Comparison of ENCODE assay signal across 6 cellular contexts in genomic region chr17:63911657-63912100, GRCh38. TPM values are rescaled to one million over a fixed set of nuclear protein-coding genes. Genes with fewer than 3 reads are reported as not detected.
DNase-seq lines count a peak whose midpoint lies in the region; ATAC-seq and TF ChIP-seq lines count a peak whose summit lies in the region.

No MANE protein-coding gene starts in this region.

- H3K4me2 ChIP-seq in OCI-LY7 (ENCODE audit: low read length), result no peak overlapping the region

- CTCF ChIA-PET in OCI-LY7 (lab: Charles Lee; ENCODE audit: unreplicated experiment), result interaction anchor here (0.7 to 2.6 kb wide), 5 partner anchors 28 to 114 kb away, joined by 3 to 16 read pairs (median 4); no protein-coding TSS in a partner anchor

- no peak overlapping the region for H3K27ac ChIP-seq in OCI-LY7 (ENCODE audit: low read depth, low read length, poor library complexity, severe bottlenecking)

- H3K27me3 Mint-ChIP-seq in naive thymus-derived CD8-positive, alpha-beta T cell, result peaks cover 0 to 7% (median 2%) of the 10 kb centered on the region in 5 donors

- no peaks in the 10 kb centered on the region for H4K20me1 ChIP-seq in OCI-LY7 (ENCODE audit: insufficient read depth, low read length)

- no peaks in the 10 kb centered on the region for H3K9me3 Mint-ChIP-seq in naive thymus-derived CD8-positive, alpha-beta T cell

- DNase-seq in Daoy (ENCODE audit: low read depth), result peak; percentile 49
- DNase-seq in OCI-LY7 (ENCODE audit: low spot score), result peak; percentile 62
- peak; percentile 13 for DNase-seq in amniotic epithelial cell (ENCODE audit: low read depth)
- DNase-seq in naive thymus-derived CD8-positive, alpha-beta T cell, result peak; percentile 42 to 80 (median 64)
- DNase-seq in NCI-H2081 treated with DMSO at 0.1 percent for 48 hours (lab: John Stamatoyannopoulos, UW), result no peak

- intact Hi-C loops in OCI-LY7 (cut with micrococcal nuclease; ENCODE audit: unreplicated experiment), result loop anchor here (1.0 kb wide), 2 partner anchors 79 to 114 kb away; no protein-coding TSS in a partner anchor

- no peaks in the 10 kb centered on the region for H3K36me3 Mint-ChIP-seq in naive thymus-derived CD8-positive, alpha-beta T cell

- ATAC-seq in naive thymus-derived CD8-positive, alpha-beta T cell, result peak; percentile 71 to 83
- ATAC-seq in HG03439 (IDR thresholded peaks at IDR 0.05; ENCODE audit: unreplicated experiment), result no peak

- H3K4me3 ChIP-seq in OCI-LY7 (ENCODE audit: low read depth, low read length, poor library complexity, severe bottlenecking), result no peak overlapping the region

- H3K4me1 Mint-ChIP-seq in naive thymus-derived CD8-positive, alpha-beta T cell, result peaks cover 0 to 20% (median 3%) of the 10 kb centered on the region in 4 donors

- H2AFZ ChIP-seq in OCI-LY7 (ENCODE audit: low read length), result no peak overlapping the region

- no peaks in the 10 kb centered on the region for H3K9me3 ChIP-seq in OCI-LY7 (ENCODE audit: low read length)

- BruUV-seq in OCI-LY7 (replicated peaks; lab: Mats Ljungman, UMichigan), result no TSS peak

- no peaks in the 10 kb centered on the region for H3K9me2 ChIP-seq in OCI-LY7 (ENCODE audit: insufficient read depth, low read length)

- H3K36me3 ChIP-seq in OCI-LY7 (ENCODE audit: insufficient read depth, low read length), result no peaks in the 10 kb centered on the region

- H3K79me2 ChIP-seq in OCI-LY7 (ENCODE audit: insufficient read depth, low read depth, low read length), result no peaks in the 10 kb centered on the region

- POLR2A ChIA-PET in OCI-LY7 (lab: Charles Lee), result interaction anchor here (0.6 to 0.7 kb wide), 2 partner anchors 113 to 165 kb away, joined by 3 read pairs; no protein-coding TSS in a partner anchor
- POLR2A ChIA-PET in naive thymus-derived CD8-positive, alpha-beta T cell (lab: Charles Lee), result no interaction called here

- peaks cover 15% of the 10 kb centered on the region for H3K4me1 ChIP-seq in OCI-LY7 (ENCODE audit: insufficient read depth, low read length, poor library complexity, severe bottlenecking)

- TF ChIP-seq CTCF in OCI-LY7 (conservative IDR thresholded peaks at IDR 0.05; ENCODE audit: low read length), result peak; percentile 67

- no peak overlapping the region for H3K27ac Mint-ChIP-seq in naive thymus-derived CD8-positive, alpha-beta T cell

- H3K4me3 Mint-ChIP-seq in naive thymus-derived CD8-positive, alpha-beta T cell, result no peak overlapping the region

RNA-seq across cellular contexts. Expression of gene CSHL1, which starts 0.6 kb away (rescaled TPM):
- total RNA-seq in Daoy (2014; rRNA removed; shearing (Covaris generic)), result not detected in 2 replicates
- not detected in 2 replicates for total RNA-seq in OCI-LY7 (2014; rRNA removed; shearing (Covaris generic))
- total RNA-seq in OCI-LY7 (2022), result not detected in 2 replicates
- not detected for total RNA-seq in naive thymus-derived CD8-positive, alpha-beta T cell
- not detected for polyA plus RNA-seq in naive thymus-derived CD8-positive, alpha-beta T cell

RNA-seq across cellular contexts. Expression of gene GH1, which starts 7.0 kb away (rescaled TPM):
- total RNA-seq in Daoy (2014; rRNA removed; shearing (Covaris generic)), result not detected in 2 replicates
- 0.21 and 4.3 TPM in 2 replicates for total RNA-seq in OCI-LY7 (2014; rRNA removed; shearing (Covaris generic))
- 0.96 TPM in 1 of 2 replicates, not detected in the other for total RNA-seq in OCI-LY7 (2022)
- not detected for total RNA-seq in naive thymus-derived CD8-positive, alpha-beta T cell
- polyA plus RNA-seq in naive thymus-derived CD8-positive, alpha-beta T cell, result not detected

RNA-seq across cellular contexts. Expression of gene CSH1, which starts 15.3 kb away (rescaled TPM):
- total RNA-seq in Daoy (2014; rRNA removed; shearing (Covaris generic)), result not detected in 2 replicates
- total RNA-seq in OCI-LY7 (2014; rRNA removed; shearing (Covaris generic)), result not detected in 2 replicates
- total RNA-seq in OCI-LY7 (2022), result not detected in 2 replicates
- total RNA-seq in naive thymus-derived CD8-positive, alpha-beta T cell, result not detected
- not detected for polyA plus RNA-seq in naive thymus-derived CD8-positive, alpha-beta T cell

RNA-seq across cellular contexts. Expression of gene CD79B, which starts 20.5 kb away (rescaled TPM):
- total RNA-seq in Daoy (2014; rRNA removed; shearing (Covaris generic)), result 2.6 TPM in 1 of 2 replicates, not detected in the other
- total RNA-seq in OCI-LY7 (2014; rRNA removed; shearing (Covaris generic)), result 743 and 751 TPM in 2 replicates
- 457 and 479 TPM in 2 replicates for total RNA-seq in OCI-LY7 (2022)
- total RNA-seq in naive thymus-derived CD8-positive, alpha-beta T cell, result 10 to 100 TPM; 40.0 to 42.8 TPM
- polyA plus RNA-seq in naive thymus-derived CD8-positive, alpha-beta T cell, result 10 to 100 TPM; 14.5 to 21.9 (median 21.3) TPM

RNA-seq across cellular contexts. Expression of gene GH2, which starts 29.9 kb away (rescaled TPM):
- total RNA-seq in Daoy (2014; rRNA removed; shearing (Covaris generic)), result not detected in 2 replicates
- total RNA-seq in OCI-LY7 (2014; rRNA removed; shearing (Covaris generic)), result not detected in 2 replicates
- not detected in 2 replicates for total RNA-seq in OCI-LY7 (2022)
- not detected for total RNA-seq in naive thymus-derived CD8-positive, alpha-beta T cell
- polyA plus RNA-seq in naive thymus-derived CD8-positive, alpha-beta T cell, result not detected
